In the genomic region with DNA sequence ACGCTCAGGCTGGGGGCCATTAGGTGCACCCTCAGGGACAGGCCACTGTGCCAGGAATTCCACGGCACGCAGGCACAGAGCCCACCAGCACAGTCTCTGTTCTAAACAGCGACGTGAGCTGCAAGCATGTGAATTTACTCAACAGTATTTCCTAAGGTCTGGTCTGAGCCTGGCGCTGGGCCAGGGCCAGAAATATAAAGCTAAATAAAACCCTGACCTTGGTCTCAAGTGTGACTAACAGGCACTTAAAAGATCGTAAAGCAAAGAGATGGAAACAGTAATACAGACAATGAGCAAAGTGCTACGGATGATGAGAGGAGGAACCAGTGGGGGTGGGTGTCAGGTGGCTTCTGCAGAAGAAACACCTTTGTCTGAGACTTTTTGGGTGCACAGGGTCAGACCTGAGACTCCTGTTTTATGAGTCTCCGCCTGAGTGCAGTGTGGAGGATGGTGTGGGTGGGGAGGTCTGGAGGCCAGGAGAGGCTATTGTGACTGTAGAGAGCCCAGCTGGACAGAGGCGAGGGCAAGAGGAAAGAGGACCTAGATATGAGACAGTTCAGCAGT, we compare ENCODE assay signal across 8 cellular contexts. TPM values are rescaled to one million over a fixed set of nuclear protein-coding genes. Genes with fewer than 3 reads are reported as not detected.
DNase-seq lines count a peak whose midpoint lies in the region; TF ChIP-seq lines count a peak whose summit lies in the region.

No MANE protein-coding gene starts in this region.

- peaks cover 3% of the 10 kb centered on the region for H3K27me3 Mint-ChIP-seq in chondrocyte (ENCODE audit: low read depth)
- H3K27me3 Mint-ChIP-seq in nephron progenitor cell (ENCODE audit: low read depth, poor library complexity), result peaks cover 24% of the 10 kb centered on the region

- H3K27ac ChIP-seq in mesendoderm (ENCODE audit: low read depth, low read length), result no peak overlapping the region

- H4K5ac ChIP-seq in mesendoderm (ENCODE audit: low read length), result no peak overlapping the region

- H2BK15ac ChIP-seq in mesendoderm (replicated peaks; ENCODE audit: low read depth), result no peak overlapping the region

- no peak overlapping the region for H3K4ac ChIP-seq in mesendoderm (ENCODE audit: low read depth, low read length)

- no peak overlapping the region for H2AK5ac ChIP-seq in mesendoderm (ENCODE audit: low read length)

- H3K27ac Mint-ChIP-seq in chondrocyte (ENCODE audit: unreplicated experiment), result peak overlapping the region; percentile 87
- peak overlapping the region; percentile 4 for H3K27ac Mint-ChIP-seq in nephron progenitor cell

- no CpG with 5 or more reads among the region's 10 CpGs for WGBS in mesendoderm (ENCODE audit: extremely low coverage, insufficient coverage, low lambda C conversion rate)

- no peaks in the 10 kb centered on the region for H3K27me3 ChIP-seq in mesendoderm (ENCODE audit: insufficient read depth, low read length, poor library complexity)

- no peak overlapping the region for H3K18ac ChIP-seq in mesendoderm (ENCODE audit: low read length)

- H3K4me3 Mint-ChIP-seq in chondrocyte (ENCODE audit: unreplicated experiment), result peak overlapping the region; percentile 45
- no peak overlapping the region for H3K4me3 Mint-ChIP-seq in nephron progenitor cell

- no peak overlapping the region for H2BK120ac ChIP-seq in mesendoderm (ENCODE audit: low read depth, low read length)

- no peaks in the 10 kb centered on the region for H3K36me3 Mint-ChIP-seq in chondrocyte (ENCODE audit: low read depth)
- no peaks in the 10 kb centered on the region for H3K36me3 Mint-ChIP-seq in nephron progenitor cell (ENCODE audit: low read depth)

- peaks cover 39% of the 10 kb centered on the region for H3K4me1 Mint-ChIP-seq in chondrocyte (ENCODE audit: low read depth)
- H3K4me1 Mint-ChIP-seq in nephron progenitor cell, result peaks cover 44% of the 10 kb centered on the region

- H3K9ac ChIP-seq in mesendoderm (ENCODE audit: low read length), result no peak overlapping the region

- H3K9me3 Mint-ChIP-seq in chondrocyte (ENCODE audit: low read depth) (no peaks in the 10 kb centered on the region), nephron progenitor cell (no peaks in the 10 kb centered on the region)

- TF ChIP-seq CTCF in chondrocyte (IDR thresholded peaks at IDR 0.05) (no peak), nephron progenitor cell (IDR thresholded peaks at IDR 0.05) (no peak)

- DNase-seq in DMS53 treated with DMSO at 0.1 percent for 48 hours (lab: John Stamatoyannopoulos, UW; ENCODE audit: unreplicated experiment) (peak; percentile 56), NCI-H2107 (lab: John Stamatoyannopoulos, UW) (peak; percentile 19), chondrocyte (ENCODE audit: low spot score) (peak; percentile 57), nephron progenitor cell (no peak), 8988T (no peak), mesendoderm (no peak), GDM1 (lab: John Stamatoyannopoulos, UW) (no peak)
- no peak for DNase-seq in stimulated activated CD4-positive, alpha-beta T cell treated with anti-CD3 and anti-CD28 coated beads, Interleukin-1b, Interleukin-23, amount 100 ng/mL, for 48 hours

- H3K4me3 ChIP-seq in mesendoderm (ENCODE audit: low read length), result no peak overlapping the region

- no peak overlapping the region for H3K4me2 ChIP-seq in mesendoderm (ENCODE audit: low read length)

- no peaks in the 10 kb centered on the region for H3K36me3 ChIP-seq in mesendoderm (ENCODE audit: control insufficient read depth, insufficient read depth, low read length)

- no peak overlapping the region for H2BK5ac ChIP-seq in mesendoderm (ENCODE audit: low read length)

- no peak overlapping the region for H3K23ac ChIP-seq in mesendoderm (ENCODE audit: low read length)

- no peaks in the 10 kb centered on the region for H3K79me1 ChIP-seq in mesendoderm (ENCODE audit: low read length)

- no peak overlapping the region for H4K8ac ChIP-seq in mesendoderm (ENCODE audit: low read depth, low read length)

- H3K4me1 ChIP-seq in mesendoderm (ENCODE audit: control insufficient read depth, low read depth, low read length), result no peaks in the 10 kb centered on the region

- no peak overlapping the region for H3K56ac ChIP-seq in mesendoderm (ENCODE audit: low read length)

- H3K79me2 ChIP-seq in mesendoderm (ENCODE audit: control insufficient read depth, insufficient read depth, low read length), result no peaks in the 10 kb centered on the region

RNA-seq across cellular contexts. Expression of gene EDN2, which starts 53.4 kb away (rescaled TPM):
- total RNA-seq in chondrocyte, result 0.38 to 4.2 TPM (median 0.80 TPM) in 3 replicates
- polyA plus RNA-seq in mesendoderm (2013, experiment 1 of 2), result 0.48 TPM
- 0.48 TPM for polyA plus RNA-seq in mesendoderm (2013, experiment 2 of 2)

Comparison
In these comparisons a context has a peak if more than half of its experiments do, and no peak if none do; other contexts are left out.
1. DNase-seq: peak in DMS53 treated with DMSO at 0.1 percent for 48 hours (single experiment), NCI-H2107 (single experiment) and chondrocyte (single experiment); none in nephron progenitor cell (single experiment), 8988T (single experiment), mesendoderm (single experiment), stimulated activated CD4-positive, alpha-beta T cell treated with anti-CD3 and anti-CD28 coated beads, Interleukin-1b, Interleukin-23, amount 100 ng/mL, for 48 hours (single experiment) and GDM1 (single experiment).